In the genomic region with DNA sequence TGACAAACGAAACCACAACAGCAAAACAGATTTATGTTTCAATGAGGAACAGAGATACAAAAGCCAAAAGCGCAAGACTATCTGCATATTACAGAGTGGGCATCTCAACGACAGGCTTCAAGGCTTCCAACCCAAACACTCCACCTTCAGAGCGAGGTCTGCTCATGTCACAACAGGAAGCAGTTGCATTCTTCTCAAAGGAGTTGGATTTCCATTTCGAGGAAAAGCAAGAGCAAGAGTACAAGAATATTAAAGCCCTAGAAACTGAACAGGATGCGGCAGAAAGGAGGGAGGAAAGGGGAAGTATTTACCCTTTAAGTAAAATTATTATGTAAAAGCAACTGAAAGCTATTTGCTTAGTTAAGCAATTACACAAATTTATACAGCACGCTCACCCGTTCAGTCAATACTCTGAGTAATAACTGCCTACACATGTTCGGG, we compare ENCODE assay signal across 16 cellular contexts.
A peak's percentile ranks its signal among the peaks of the same experiment; 100 is the strongest.
DNase-seq lines count a peak whose midpoint lies in the region; ATAC-seq and TF ChIP-seq lines count a peak whose summit lies in the region.
"Had no signal": no experiment of that assay in that cellular context is flagged by ENCODE, and none has a peak within 500 bp of the region (broad histone marks: within the 10 kb centered on the region; RNA-seq: fewer than 3 reads in every experiment).

No MANE protein-coding gene starts in this region.

- peak overlapping the region in 2 of 10 experiments; percentile 1 to 12; a peak in 1 of 20 replicates for H3K4me3 ChIP-seq in BLaER1 treated with 17β-estradiol and CSF1 and Interleukin-3, amounts not matched to agents 10 nM and 100 nM
- H3K4me3 ChIP-seq: BLaER1, esophagus muscularis mucosa, heart right ventricle had no signal

- H3K27me3 Mint-ChIP-seq in endothelial cell (ENCODE audit: unreplicated experiment), result peaks cover 4% of the 10 kb centered on the region
- H3K27me3 Mint-ChIP-seq: naive thymus-derived CD8-positive, alpha-beta T cell had no signal

- peak overlapping the region; percentile 37 for H3K4me3 Mint-ChIP-seq in endothelial cell (ENCODE audit: unreplicated experiment)
- H3K4me3 Mint-ChIP-seq: naive thymus-derived CD8-positive, alpha-beta T cell had no signal

- DNase-seq in NCI-H69 (lab: John Stamatoyannopoulos, UW) (peak; percentile 12), endothelial cell (ENCODE audit: low spot score) (no peak), HK-2 (ENCODE audit: unreplicated experiment) (no peak), GM03348 (ENCODE audit: low spot score) (no peak), NCI-H1930 (lab: John Stamatoyannopoulos, UW) (no peak)
- DNase-seq: activated CD8-positive, alpha-beta memory T cell treated with anti-CD3 and anti-CD28 coated beads, Interleukin-2, amount 50 U/mL, for 48 hours; heart right ventricle; left cardiac atrium; naive thymus-derived CD8-positive, alpha-beta T cell; NCI-H226; stimulated activated naive CD8-positive, alpha-beta T cell treated with anti-CD3 and anti-CD28 coated beads, Interleukin-15, Interleukin-2, amounts not matched to agents 100 U/mL and 50 U/mL, for 24 hours had no signal

- H3K4me1 Mint-ChIP-seq in endothelial cell (ENCODE audit: unreplicated experiment), result peaks cover 19% of the 10 kb centered on the region

- H3K36me3 Mint-ChIP-seq in endothelial cell (ENCODE audit: low read depth, unreplicated experiment), result peaks cover 39% of the 10 kb centered on the region

- peak overlapping the region in 9 of 11 experiments; percentile 21 to 76 (median 64); a peak in 17 of 22 replicates for H3K27ac ChIP-seq in BLaER1 treated with 17β-estradiol and CSF1 and Interleukin-3, amounts not matched to agents 10 nM and 100 nM
- H3K27ac ChIP-seq: BLaER1, esophagus muscularis mucosa, heart right ventricle had no signal

- peaks cover 38 to 63% (median 49%) of the 10 kb centered on the region in 11 experiments for H3K36me3 ChIP-seq in BLaER1 treated with 17β-estradiol and CSF1 and Interleukin-3, amounts not matched to agents 10 nM and 100 nM

- H3K9me3 ChIP-seq in BLaER1 treated with 17β-estradiol and CSF1 and Interleukin-3, amounts not matched to agents 10 nM and 100 nM (replicated peaks in 1 of 11), result peaks cover 0 to 9% (median 0%) of the 10 kb centered on the region in 11 experiments; a peak in 1 of 22 replicates
- H3K9me3 ChIP-seq: BLaER1, esophagus muscularis mucosa, heart right ventricle had no signal

- TF ChIP-seq CTCF in endothelial cell (IDR thresholded peaks at IDR 0.05; ENCODE audit: unreplicated experiment), result no peak

- H3K4me2 ChIP-seq in BLaER1 treated with 17β-estradiol and CSF1 and Interleukin-3, amounts not matched to agents 10 nM and 100 nM, result peak overlapping the region; percentile 9 to 82 (median 63); a peak in 18 of 22 replicates
- H3K4me2 ChIP-seq: BLaER1 had no signal

- ATAC-seq in GM18867 (IDR thresholded peaks at IDR 0.05; ENCODE audit: unreplicated experiment) (peak; percentile 46), HG03095 (IDR thresholded peaks at IDR 0.05; ENCODE audit: unreplicated experiment) (no peak)
- ATAC-seq: heart right ventricle; left cardiac atrium; naive thymus-derived CD8-positive, alpha-beta T cell; stimulated activated naive CD8-positive, alpha-beta T cell treated with anti-CD3 and anti-CD28 coated beads, Interleukin-15, Interleukin-2, amounts not matched to agents 100 U/mL and 50 U/mL, for 24 hours had no signal

- peak overlapping the region; percentile 36 for H3K27ac Mint-ChIP-seq in endothelial cell (ENCODE audit: unreplicated experiment)

- H3K4me1 ChIP-seq in BLaER1 treated with 17β-estradiol and CSF1 and Interleukin-3, amounts not matched to agents 10 nM and 100 nM, result peaks cover 8 to 25% (median 20%) of the 10 kb centered on the region in 10 experiments; a peak in 16 of 20 replicates
- H3K4me1 ChIP-seq: esophagus muscularis mucosa had no signal

- no peaks in the 10 kb centered on the region for H3K9me3 Mint-ChIP-seq in endothelial cell (ENCODE audit: unreplicated experiment)
- H3K9me3 Mint-ChIP-seq: naive thymus-derived CD8-positive, alpha-beta T cell had no signal

- H3K27me3 ChIP-seq in BLaER1 treated with 17β-estradiol and CSF1 and Interleukin-3, amounts not matched to agents 10 nM and 100 nM, result no peaks in the 10 kb centered on the region
- H3K27me3 ChIP-seq: BLaER1, esophagus muscularis mucosa, heart right ventricle had no signal

- peak overlapping the region in 5 of 11 experiments; percentile 1 to 52 (median 41); a peak in 8 of 22 replicates for H3K9ac ChIP-seq in BLaER1 treated with 17β-estradiol and CSF1 and Interleukin-3, amounts not matched to agents 10 nM and 100 nM
- H3K9ac ChIP-seq: BLaER1 had no signal

- peaks cover 0 to 9% (median 0%) of the 10 kb centered on the region in 11 experiments; a peak in 5 of 22 replicates for H4K20me1 ChIP-seq in BLaER1 treated with 17β-estradiol and CSF1 and Interleukin-3, amounts not matched to agents 10 nM and 100 nM
- H4K20me1 ChIP-seq: BLaER1 had no signal
